In genomic region chr5:90409318-90410177, GRCh38 we compare ENCODE assay signal across 1 cellular context.
TF ChIP-seq lines count a peak whose summit lies in the region.

Gene CETN3 (minus strand): TSS chr5:90409756. CDS start chr5:90409661, 95 bp downstream.

TF ChIP-seq in K562, 482 proteins besides CTCF, POLR2A, EP300 and RAD21 (continued from another document and continues in another):
- TF ChIP-seq GATAD2B (IDR thresholded peaks at IDR 0.05; ENCODE audit: borderline replicate concordance) (no peak), HMG20A (CRISPR knock-in tag; conservative IDR thresholded peaks at IDR 0.05) (no peak), KDM2B (CRISPR knock-in tag; IDR thresholded peaks at IDR 0.05) (no peak), THAP7 (CRISPR knock-in tag; IDR thresholded peaks at IDR 0.05) (no peak), TAL1 (IDR thresholded peaks at IDR 0.05) (0 out of 2 replicates have a peak, but pooled peaks have one; percentile 9), TAF7 (tag; IDR thresholded peaks at IDR 0.05) (peak; percentile 80), ATF2 (CRISPR knock-in tag; IDR thresholded peaks at IDR 0.05) (no peak), USF2 (CRISPR knock-in tag; IDR thresholded peaks at IDR 0.05) (no peak), WHSC1 (IDR thresholded peaks at IDR 0.05; ENCODE audit: low read length) (no peak), MEF2A (IDR thresholded peaks at IDR 0.05; ENCODE audit: control insufficient read depth, low read depth, low read length) (no peak), NFYB (IDR thresholded peaks at IDR 0.05; ENCODE audit: extremely low read depth, insufficient read length) (peak; percentile 94), ZNF431 (CRISPR knock-in tag; IDR thresholded peaks at IDR 0.05) (no peak; the same call in 1 of the 2 replicates), KLF16 (IDR thresholded peaks at IDR 0.05) (no peak), FOXJ2 (tag; IDR thresholded peaks at IDR 0.05) (0 out of 2 replicates have a peak, but pooled peaks have one; percentile 42), PCBP1 (IDR thresholded peaks at IDR 0.05; ENCODE audit: low read depth, low read length, poor library complexity, severe bottlenecking) (no peak), CEBPZ (IDR thresholded peaks at IDR 0.05; ENCODE audit: borderline replicate concordance, low read depth, low read length) (no peak), ELF4 (CRISPR knock-in tag; IDR thresholded peaks at IDR 0.05) (peak; percentile 74; the same call in 1 of the 2 replicates), HMGXB4 (CRISPR knock-in tag; IDR thresholded peaks at IDR 0.05) (peak; percentile 40; the same call in 1 of the 2 replicates), FOXK1 (CRISPR knock-in tag; IDR thresholded peaks at IDR 0.05; ENCODE audit: borderline replicate concordance) (no peak), ZKSCAN8 (CRISPR knock-in tag; IDR thresholded peaks at IDR 0.05) (no peak), ESRRB (CRISPR knock-in tag; IDR thresholded peaks at IDR 0.05; ENCODE audit: borderline replicate concordance) (no peak), ARHGAP35 (IDR thresholded peaks at IDR 0.05; ENCODE audit: partially characterized antibody) (no peak), ZNF274 (IDR thresholded peaks at IDR 0.05; ENCODE audit: borderline replicate concordance, low read depth, low read length) (no peak), ZBTB33 (CRISPR knock-in tag; IDR thresholded peaks at IDR 0.05) (0 out of 2 replicates have a peak, but pooled peaks have one; percentile 24), IRF9 (tag; IDR thresholded peaks at IDR 0.05) (no peak), ZBTB43 (CRISPR knock-in tag; IDR thresholded peaks at IDR 0.05) (no peak), KAT2B (IDR thresholded peaks at IDR 0.05; ENCODE audit: low read depth, low read length) (no peak), AFF1 (IDR thresholded peaks at IDR 0.05; ENCODE audit: low read depth in 1 of 2, partially characterized antibody in 2 of 2) (peak in 1 of 2 experiments; percentile 60), PHTF2 (CRISPR knock-in tag; IDR thresholded peaks at IDR 0.05) (no peak), ZNF655 (CRISPR knock-in tag; IDR thresholded peaks at IDR 0.05) (no peak), E2F4 (CRISPR knock-in tag; IDR thresholded peaks at IDR 0.05; ENCODE audit: low read depth) (0 out of 2 replicates have a peak, but pooled peaks have one; percentile 10), RUNX1 (IDR thresholded peaks at IDR 0.05; ENCODE audit: low read depth) (no peak), BCOR (IDR thresholded peaks at IDR 0.05) (no peak), STAG1 (CRISPR knock-in tag; IDR thresholded peaks at IDR 0.05; ENCODE audit: borderline replicate concordance) (no peak), HEY1 (CRISPR knock-in tag; IDR thresholded peaks at IDR 0.05; ENCODE audit: borderline replicate concordance) (no peak), GTF2A2 (tag; IDR thresholded peaks at IDR 0.05) (no peak), ZNF445 (CRISPR knock-in tag; IDR thresholded peaks at IDR 0.05; ENCODE audit: low read depth) (no peak), ZFPM2 (CRISPR knock-in tag; IDR thresholded peaks at IDR 0.05) (0 out of 2 replicates have a peak, but pooled peaks have one; percentile 48)
